18 cellular contexts compared by ENCODE assay signal in genomic region chr10:22670796-22671195, GRCh38. TPM values are rescaled to one million over a fixed set of nuclear protein-coding genes. Genes with fewer than 3 reads are reported as not detected.
DNase-seq lines count a peak whose midpoint lies in the region; ATAC-seq and TF ChIP-seq lines count a peak whose summit lies in the region.
"Had no signal": no experiment of that assay in that cellular context is flagged by ENCODE, and none has a peak within 500 bp of the region (broad histone marks: within the 10 kb centered on the region; RNA-seq: fewer than 3 reads in every experiment).

No MANE protein-coding gene starts in this region.

- no peak overlapping the region for H3K27ac ChIP-seq in CD8-positive, alpha-beta memory T cell (ENCODE audit: low read depth, low read length)
- no peak overlapping the region for H3K27ac ChIP-seq in left lung
- H3K27ac ChIP-seq: foreskin keratinocyte, parathyroid adenoma, thyroid gland had no signal

- H3K4me1 Mint-ChIP-seq in CD8-positive, alpha-beta memory T cell: peaks cover 86 to 100% (median 100%) of the 10 kb centered on the region in 3 donors

- peaks cover 0 to 10% (median 3%) of the 10 kb centered on the region in 3 donors for H3K36me3 Mint-ChIP-seq in CD8-positive, alpha-beta memory T cell

- H3K36me3 ChIP-seq in CD8-positive, alpha-beta memory T cell (ENCODE audit: insufficient read depth, low read length): no peaks in the 10 kb centered on the region
- H3K36me3 ChIP-seq in left lung: no peaks in the 10 kb centered on the region
- H3K36me3 ChIP-seq: thyroid gland had no signal

- H3K9me3 Mint-ChIP-seq in CD8-positive, alpha-beta memory T cell: no peaks in the 10 kb centered on the region
- H3K9me3 Mint-ChIP-seq: activated naive CD8-positive, alpha-beta T cell treated with anti-CD3 and anti-CD28 coated beads, Interleukin-2, amount 10 ng/mL, durations not matched to agents 7 days and 5 days had no signal

- intact Hi-C loops in left lung (cut with DNase I): no loop called here

- POLR2A ChIA-PET in CD8-positive, alpha-beta memory T cell (lab: Charles Lee): interaction anchor here (1.0 kb wide), 1 partner anchor 22 kb away, joined by 3 read pairs; no protein-coding TSS in a partner anchor

- H3K4me3 Mint-ChIP-seq in CD8-positive, alpha-beta memory T cell: peak overlapping the region in 4 of 7 donors; percentile 17 to 85 (median 29)
- H3K4me3 Mint-ChIP-seq: activated naive CD8-positive, alpha-beta T cell treated with anti-CD3 and anti-CD28 coated beads, Interleukin-2, amount 10 ng/mL, durations not matched to agents 7 days and 5 days had no signal

- TF ChIP-seq CTCF in omental fat pad (IDR thresholded peaks at IDR 0.05): no peak
- no peak for TF ChIP-seq CTCF in left lung (IDR thresholded peaks at IDR 0.05)

- H3K9me3 ChIP-seq in CD8-positive, alpha-beta memory T cell (ENCODE audit: low read length): no peaks in the 10 kb centered on the region
- H3K9me3 ChIP-seq in left lung: no peaks in the 10 kb centered on the region
- H3K9me3 ChIP-seq: thyroid gland had no signal

- peaks cover 94% of the 10 kb centered on the region for H3K4me1 ChIP-seq in CD8-positive, alpha-beta memory T cell (ENCODE audit: insufficient read depth, low read length)
- H3K4me1 ChIP-seq in left lung: peaks cover 0 to 61% of the 10 kb centered on the region in 2 donors
- H3K4me1 ChIP-seq: foreskin keratinocyte, parathyroid adenoma had no signal

- no peaks in the 10 kb centered on the region for H3K27me3 ChIP-seq in CD8-positive, alpha-beta memory T cell (ENCODE audit: insufficient read depth, low read length, poor library complexity, severe bottlenecking)
- no peaks in the 10 kb centered on the region for H3K27me3 ChIP-seq in left lung
- H3K27me3 ChIP-seq: foreskin keratinocyte, thyroid gland had no signal

- ATAC-seq in omental fat pad (ENCODE audit: low FRiP score) (peak; percentile 64), left lung (no peak)
- ATAC-seq: foreskin keratinocyte had no signal

- CTCF ChIA-PET in CD8-positive, alpha-beta memory T cell (lab: Charles Lee): interaction anchor here (1.1 to 1.5 kb wide), 3 partner anchors 97 to 318 kb away, joined by 3 to 4 read pairs (median 3); no protein-coding TSS in a partner anchor

- no peak for DNase-seq in CD8-positive, alpha-beta memory T cell
- peak; percentile 20 for DNase-seq in NCI-H69 (lab: John Stamatoyannopoulos, UW)
- peak; percentile 96 for DNase-seq in fibroblast of peridontal ligament (ENCODE audit: extremely low read depth)
- no peak for DNase-seq in omental fat pad (ENCODE audit: low spot score)
- DNase-seq in retina: no peak
- no peak for DNase-seq in left lung
- DNase-seq in kidney glomerular epithelial cell (lab: John Stamatoyannopoulos, UW): no peak
- DNase-seq: activated CD4-positive, alpha-beta T cell treated with anti-CD3 and anti-CD28 coated beads, Interleukin-2, amount 50 U/mL, for 1 hour; activated naive CD8-positive, alpha-beta T cell treated with anti-CD3 and anti-CD28 coated beads, Interleukin-2, amount 10 ng/mL, durations not matched to agents 7 days and 5 days; activated T-cell treated with anti-CD3 and anti-CD28 coated beads, Interleukin-2, amount 50 U/mL, for 1 hour; DMS153; effector CD4-positive, alpha-beta T cell; foreskin keratinocyte; GOT3; NCI-H2029; NCI-H748 treated with DMSO at 0.1 percent for 48 hours; thyroid gland had no signal

- H3K27ac Mint-ChIP-seq in CD8-positive, alpha-beta memory T cell: peak overlapping the region; percentile 20 to 98 (median 67)

- H3K27me3 Mint-ChIP-seq in CD8-positive, alpha-beta memory T cell: no peaks in the 10 kb centered on the region
- H3K27me3 Mint-ChIP-seq: activated naive CD8-positive, alpha-beta T cell treated with anti-CD3 and anti-CD28 coated beads, Interleukin-2, amount 10 ng/mL, durations not matched to agents 7 days and 5 days had no signal

- no peak overlapping the region for H3K4me3 ChIP-seq in CD8-positive, alpha-beta memory T cell (ENCODE audit: low read length)
- no peak overlapping the region for H3K4me3 ChIP-seq in left lung
- H3K4me3 ChIP-seq: thyroid gland had no signal

RNA-seq across cellular contexts. Expression of gene PIP4K2A, which starts 43.6 kb away (rescaled TPM):
- total RNA-seq in CD8-positive, alpha-beta memory T cell: 100 to 1,000 TPM; 116 to 130 TPM
- 120 TPM for polyA plus RNA-seq in CD8-positive, alpha-beta memory T cell
- total RNA-seq in omental fat pad: 10 to 100 TPM; 16.2 to 32.5 (median 30.4) TPM
- total RNA-seq in left lung: 10 to 100 TPM; 41.0 to 53.8 TPM

Comparison
In these comparisons a context has a peak if more than half of its experiments do, and no peak if none do; other contexts are left out.
1. DNase-seq: peak in NCI-H69 (single experiment) and fibroblast of peridontal ligament (single experiment); none in CD8-positive, alpha-beta memory T cell (0 of 5), omental fat pad (single experiment), retina (single experiment), left lung (0 of 2) and kidney glomerular epithelial cell (single experiment).